Comparison of ENCODE assay signal across 9 cellular contexts in genomic region chr7:112510032-112510742, GRCh38. TPM values are rescaled to one million over a fixed set of nuclear protein-coding genes. Genes with fewer than 3 reads are reported as not detected.
A peak's percentile ranks its signal among the peaks of the same experiment; 100 is the strongest.
DNase-seq lines count a peak whose midpoint lies in the region; ATAC-seq and TF ChIP-seq lines count a peak whose summit lies in the region.
"Had no signal": no experiment of that assay in that cellular context is flagged by ENCODE, and none has a peak within 500 bp of the region (broad histone marks: within the 10 kb centered on the region; RNA-seq: fewer than 3 reads in every experiment).

No MANE protein-coding gene starts in this region.

- H3K27ac ChIP-seq in vagina = no peak overlapping the region
- H3K27ac ChIP-seq: C4-2B had no signal

- H3K4me3 ChIP-seq in vagina = no peak overlapping the region

- no peaks in the 10 kb centered on the region for H3K4me1 ChIP-seq in vagina

- TF ChIP-seq POLR2A in vagina (IDR thresholded peaks at IDR 0.05) = no peak

- DNase-seq in activated CD4-positive, alpha-beta T cell treated with anti-CD3 and anti-CD28 coated beads for 48 hours = peak; percentile 14
- no peak for DNase-seq in activated CD4-positive, alpha-beta T cell treated with anti-CD3 and anti-CD28 coated beads, Interleukin-2, amount 50 U/mL, for 4 hours
- peak; percentile 59 to 62 for DNase-seq in activated T-cell treated with anti-CD3 and anti-CD28 coated beads, Interleukin-2, amount 50 U/mL, for 48 hours
- DNase-seq in putamen (ENCODE audit: low spot score) (peak; percentile 59), NCI-H2227 (lab: John Stamatoyannopoulos, UW; ENCODE audit: unreplicated experiment) (no peak), vagina (ENCODE audit: extremely low spot score in 2 of 2) (no peak), iPS-NIHi11 (ENCODE audit: low spot score) (no peak)

- no peaks in the 10 kb centered on the region for H3K9me3 ChIP-seq in vagina

- intact Hi-C loops in vagina (cut with DNase I) = no loop called here

- no peak for TF ChIP-seq CTCF in vagina (IDR thresholded peaks at IDR 0.05)

- H3K27me3 ChIP-seq in vagina = no peaks in the 10 kb centered on the region

- no peaks in the 10 kb centered on the region for H3K36me3 ChIP-seq in vagina

- peak; percentile 53 for ATAC-seq in HG02938 (IDR thresholded peaks at IDR 0.05; ENCODE audit: unreplicated experiment)

RNA-seq across cellular contexts. Expression of gene LSMEM1, which starts 29.4 kb away (rescaled TPM):
- 2.7 TPM for total RNA-seq in vagina

RNA-seq across cellular contexts. Expression of gene IFRD1, which starts 59.9 kb away (rescaled TPM):
- 70.2 TPM for total RNA-seq in vagina

Comparison
In these comparisons a context has a peak if more than half of its experiments do, and no peak if none do; other contexts are left out.
1. DNase-seq: peak in activated CD4-positive, alpha-beta T cell treated with anti-CD3 and anti-CD28 coated beads for 48 hours (single experiment), activated T-cell treated with anti-CD3 and anti-CD28 coated beads, Interleukin-2, amount 50 U/mL, for 48 hours (2 of 2) and putamen (single experiment); none in activated CD4-positive, alpha-beta T cell treated with anti-CD3 and anti-CD28 coated beads, Interleukin-2, amount 50 U/mL, for 4 hours (0 of 2), NCI-H2227 (single experiment), vagina (0 of 2) and iPS-NIHi11 (single experiment).